Comparison of ENCODE assay signal across 8 cellular contexts in genomic region chr5:172188893-172189692, GRCh38. TPM values are rescaled to one million over a fixed set of nuclear protein-coding genes. Genes with fewer than 3 reads are reported as not detected.
A peak's percentile ranks its signal among the peaks of the same experiment; 100 is the strongest.
DNase-seq lines count a peak whose midpoint lies in the region; ATAC-seq and TF ChIP-seq lines count a peak whose summit lies in the region.

No MANE protein-coding gene starts in this region.

- H3K36me3 ChIP-seq in BE2C (no peaks in the 10 kb centered on the region), IMR-90 (ENCODE audit: control insufficient read depth, insufficient read depth, low read length) (no peaks in the 10 kb centered on the region), mammary epithelial cell (ENCODE audit: insufficient read depth, low read length) (no peaks in the 10 kb centered on the region)

- H3K4me3 ChIP-seq in BE2C (ENCODE audit: low read depth, low read length), result peak overlapping the region; percentile 90; the same call in 1 of the 2 replicates
- peak overlapping the region; percentile 98 for H3K4me3 ChIP-seq in IMR-90 (ENCODE audit: insufficient read depth, low read depth, low read length)
- H3K4me3 ChIP-seq in mammary epithelial cell (replicated peaks in 1 of 3; ENCODE audit: insufficient read depth in 1 of 3, low read depth in 2 of 3, low read length in 3 of 3), result peak overlapping the region in 1 of 3 experiments; percentile 89

- no peak overlapping the region for H3K9ac ChIP-seq in IMR-90 (ENCODE audit: low read depth, low read length)
- H3K9ac ChIP-seq in mammary epithelial cell (ENCODE audit: insufficient read depth, low read length), result no peak overlapping the region

- H2BK20ac ChIP-seq in IMR-90 (ENCODE audit: low read depth, low read length), result no peak overlapping the region

- no peaks in the 10 kb centered on the region for H3K27me3 ChIP-seq in BE2C
- H3K27me3 ChIP-seq in IMR-90 (ENCODE audit: control insufficient read depth, insufficient read depth, low read length), result no peaks in the 10 kb centered on the region
- no peaks in the 10 kb centered on the region for H3K27me3 ChIP-seq in mammary epithelial cell (ENCODE audit: insufficient read depth, low read length)

- H2AK9ac ChIP-seq in IMR-90 (replicated peaks; ENCODE audit: low read depth, low read length, poor library complexity), result peak overlapping the region; percentile 81

- H3K56ac ChIP-seq in IMR-90 (ENCODE audit: extremely low read depth, insufficient read depth, low read length), result peak overlapping the region; percentile 11; the same call in 1 of the 2 replicates

- in situ Hi-C loops in IMR-90 (cut with MboI; ENCODE audit: low sequenced_read_pairs), result loop anchor here (5.0 to 25.0 kb wide), 2 partner anchors 87 to 777 kb away; partner anchors contain the start of gene FGF18
- in situ Hi-C loops in mammary epithelial cell (cut with MboI; ENCODE audit: low sequenced_read_pairs in 2 of 2), result loop anchor here in 1 of 2 donors (5.0 to 25.0 kb wide), 2 partner anchors 77 to 277 kb away; no protein-coding TSS in a partner anchor

- TF ChIP-seq RAD21 in IMR-90 (IDR thresholded peaks at IDR 0.05; ENCODE audit: low read length), result no peak

- peak overlapping the region; percentile 29; the same call in 1 of the 2 replicates for H4K91ac ChIP-seq in IMR-90 (ENCODE audit: insufficient read depth, low read depth, low read length)

- no peaks in the 10 kb centered on the region for H3K27me3 Mint-ChIP-seq in naive thymus-derived CD8-positive, alpha-beta T cell
- no peaks in the 10 kb centered on the region for H3K27me3 Mint-ChIP-seq in activated CD4-positive, alpha-beta memory T cell treated with anti-CD3 and anti-CD28 coated beads for 36 hours

- peaks cover 15 to 34% of the 10 kb centered on the region in 2 experiments; a peak in 3 of 4 replicates for H3K79me1 ChIP-seq in IMR-90 (ENCODE audit: low read depth in 1 of 2, low read length in 2 of 2)

- peaks cover 35% of the 10 kb centered on the region for H3K79me2 ChIP-seq in mammary epithelial cell (ENCODE audit: insufficient read depth, low read length)

- 0 out of 2 replicates have a peak overlapping the region, but pooled peaks have one; percentile 0 for H3K14ac ChIP-seq in IMR-90 (replicated peaks; ENCODE audit: low read depth, low read length)

- no peak overlapping the region for H2BK15ac ChIP-seq in IMR-90 (ENCODE audit: low read depth, low read length)

- no peak overlapping the region for H3K18ac ChIP-seq in IMR-90 (ENCODE audit: low read depth, low read length)

- H3K4ac ChIP-seq in IMR-90 (ENCODE audit: low read depth, low read length), result peak overlapping the region; percentile 47

- intact Hi-C loops in IMR-90 (cut with micrococcal nuclease) (loop anchor here (1.0 to 5.0 kb wide), 6 partner anchors 82 to 772 kb away; partner anchors contain the start of genes FBXW11, FGF18 and UBTD2), mammary epithelial cell (cut with micrococcal nuclease) (loop anchor here (1.0 to 10.0 kb wide), 12 partner anchors 78 to 774 kb away; partner anchors contain the start of genes FGF18, SH3PXD2B and UBTD2)
- intact Hi-C loops in activated CD4-positive, alpha-beta memory T cell treated with anti-CD3 and anti-CD28 coated beads for 36 hours (cut with micrococcal nuclease), result loop anchor here (1.0 to 10.0 kb wide), 12 partner anchors 10 to 1426 kb away; partner anchors contain the start of genes BOD1, CREBRF, FBXW11 and NPM1

- H3K23ac ChIP-seq in IMR-90 (ENCODE audit: low read depth, low read length), result no peak overlapping the region

- H4K5ac ChIP-seq in IMR-90 (ENCODE audit: low read depth, low read length), result no peak overlapping the region; the same call in 1 of the 2 replicates

- no peak overlapping the region for H2BK120ac ChIP-seq in IMR-90 (ENCODE audit: low read depth, low read length)

- DNase-seq in BE2C, result no peak
- DNase-seq in IMR-90, result peak; percentile 38
- no peak for DNase-seq in mammary epithelial cell
- DNase-seq in naive thymus-derived CD8-positive, alpha-beta T cell, result no peak
- no peak for DNase-seq in AML-193 (lab: John Stamatoyannopoulos, UW)
- no peak for DNase-seq in activated CD4-positive, alpha-beta memory T cell treated with anti-CD3 and anti-CD28 coated beads for 36 hours
- no peak for DNase-seq in KG1 (lab: John Stamatoyannopoulos, UW)

- POLR2A ChIA-PET in IMR-90 (lab: Charles Lee; ENCODE audit: unreplicated experiment), result no interaction called here
- POLR2A ChIA-PET in naive thymus-derived CD8-positive, alpha-beta T cell (lab: Charles Lee), result interaction anchor here (0.6 to 12.5 kb wide), 18 partner anchors 10 to 618 kb away, joined by 3 to 721 read pairs (median 4); partner anchors contain the start of gene FBXW11
- POLR2A ChIA-PET in activated CD4-positive, alpha-beta memory T cell treated with anti-CD3 and anti-CD28 coated beads for 36 hours (lab: Charles Lee), result interaction anchor here (0.7 to 6.8 kb wide), 9 partner anchors 13 to 182 kb away, joined by 3 to 166 read pairs (median 4); partner anchors contain the start of gene FBXW11

- H2AFZ ChIP-seq in IMR-90 (replicated peaks; ENCODE audit: low read length, poor library complexity) (peak overlapping the region; percentile 99), mammary epithelial cell (ENCODE audit: low read depth, low read length) (peak overlapping the region; percentile 92)

- dilution Hi-C loops in IMR-90 (cut with HindIII; ENCODE audit: low sequenced_read_pairs, unreplicated experiment) (no loop called here), mammary epithelial cell (cut with HindIII; ENCODE audit: low sequenced_read_pairs) (no loop called here)

- H3K9me3 ChIP-seq in BE2C, result no peaks in the 10 kb centered on the region
- no peaks in the 10 kb centered on the region for H3K9me3 ChIP-seq in IMR-90 (ENCODE audit: control insufficient read depth, insufficient read depth, low read length)
- H3K9me3 ChIP-seq in mammary epithelial cell (replicated peaks; ENCODE audit: insufficient read depth, low read length), result no peaks in the 10 kb centered on the region

- TF ChIP-seq CTCF in BE2C (IDR thresholded peaks at IDR 0.05; ENCODE audit: low read depth, low read length), result no peak
- TF ChIP-seq CTCF in IMR-90 (conservative IDR thresholded peaks at IDR 0.05; ENCODE audit: low read depth, low read length), result no peak
- TF ChIP-seq CTCF in mammary epithelial cell (conservative IDR thresholded peaks at IDR 0.05 in 1 of 2, IDR thresholded peaks at IDR 0.05 in 1 of 2; ENCODE audit: extremely low read depth in 1 of 2, insufficient read depth in 1 of 2, low read depth in 1 of 2, low read length in 2 of 2), result no peak

- no peak for ATAC-seq in IMR-90 (ENCODE audit: low read depth)
- ATAC-seq in naive thymus-derived CD8-positive, alpha-beta T cell, result no peak
- no peak for ATAC-seq in GM19463 (IDR thresholded peaks at IDR 0.05; ENCODE audit: unreplicated experiment)

- no peak overlapping the region for H3K27ac ChIP-seq in IMR-90 (ENCODE audit: insufficient read depth, low read length)
- no peak overlapping the region for H3K27ac ChIP-seq in mammary epithelial cell (ENCODE audit: insufficient read depth, low read depth, low read length)

- no peak overlapping the region for H2BK5ac ChIP-seq in IMR-90 (ENCODE audit: low read depth, low read length, poor library complexity, severe bottlenecking)

- H3K4me3 Mint-ChIP-seq in naive thymus-derived CD8-positive, alpha-beta T cell, result peak overlapping the region in 7 of 10 donors; percentile 82 to 100 (median 98)
- no peak overlapping the region for H3K4me3 Mint-ChIP-seq in activated CD4-positive, alpha-beta memory T cell treated with anti-CD3 and anti-CD28 coated beads for 36 hours

- peaks cover 2 to 5% (median 5%) of the 10 kb centered on the region in 3 donors for H3K36me3 Mint-ChIP-seq in naive thymus-derived CD8-positive, alpha-beta T cell
- H3K36me3 Mint-ChIP-seq in activated CD4-positive, alpha-beta memory T cell treated with anti-CD3 and anti-CD28 coated beads for 36 hours, result peaks cover 18% of the 10 kb centered on the region

- peak overlapping the region in 5 of 10 donors; percentile 36 to 95 (median 56) for H3K27ac Mint-ChIP-seq in naive thymus-derived CD8-positive, alpha-beta T cell
- H3K27ac Mint-ChIP-seq in activated CD4-positive, alpha-beta memory T cell treated with anti-CD3 and anti-CD28 coated beads for 36 hours, result no peak overlapping the region

- peaks cover 6% of the 10 kb centered on the region for H3K9me1 ChIP-seq in IMR-90 (ENCODE audit: insufficient read depth, low read length)

- 39% methylated on average over 7 of the region's 30 CpGs; no CpG with 5 or more reads in 1 of the 2 experiments for WGBS in IMR-90 (ENCODE audit: extremely low coverage in 2 of 2, insufficient read length in 1 of 2), 2 experiments
- WGBS in mammary epithelial cell (ENCODE audit: low coverage, missing lambda C conversion rate), result 56% methylated on average over 28 of the region's 30 CpGs

- H2AK5ac ChIP-seq in IMR-90 (ENCODE audit: low read depth, low read length), result no peak overlapping the region

- H3K4me1 ChIP-seq in BE2C, result no peaks in the 10 kb centered on the region
- peaks cover 11% of the 10 kb centered on the region for H3K4me1 ChIP-seq in IMR-90 (ENCODE audit: control insufficient read depth, insufficient read depth, low read length)
- peaks cover 12% of the 10 kb centered on the region for H3K4me1 ChIP-seq in mammary epithelial cell (ENCODE audit: insufficient read depth, low read length)

- no peak for TF ChIP-seq POLR2A in IMR-90 (IDR thresholded peaks at IDR 0.05; ENCODE audit: low read depth, low read length)

- BruUV-seq in IMR-90 (replicated peaks; lab: Mats Ljungman, UMichigan) (no TSS peak), mammary epithelial cell (replicated peaks; lab: Mats Ljungman, UMichigan) (no TSS peak)

- H3K9me3 Mint-ChIP-seq in naive thymus-derived CD8-positive, alpha-beta T cell, result no peaks in the 10 kb centered on the region
- H3K9me3 Mint-ChIP-seq in activated CD4-positive, alpha-beta memory T cell treated with anti-CD3 and anti-CD28 coated beads for 36 hours, result no peaks in the 10 kb centered on the region

- CTCF ChIA-PET in IMR-90 (lab: Yijun Ruan, JAX), result interaction anchor here (0.5 to 1.4 kb wide), 13 partner anchors 9 to 591 kb away, joined by 3 to 7 read pairs (median 3); partner anchors contain the start of gene FBXW11
- CTCF ChIA-PET in mammary epithelial cell (lab: Charles Lee; ENCODE audit: low non-redundant PET), result interaction anchor here (0.5 to 1.4 kb wide), 2 partner anchors 58 to 94 kb away, joined by 4 to 6 read pairs; no protein-coding TSS in a partner anchor
- CTCF ChIA-PET in activated CD4-positive, alpha-beta memory T cell treated with anti-CD3 and anti-CD28 coated beads for 36 hours (lab: Charles Lee), result interaction anchor here (0.6 to 10.9 kb wide), 40 partner anchors 10 to 282 kb away, joined by 3 to 142 read pairs (median 6); partner anchors contain the start of genes FBXW11 and UBTD2

- peak overlapping the region; percentile 80; the same call in 1 of the 2 replicates for H3K4me2 ChIP-seq in IMR-90 (ENCODE audit: low read depth, low read length)
- peak overlapping the region; percentile 93 for H3K4me2 ChIP-seq in mammary epithelial cell (ENCODE audit: insufficient read depth, low read depth, low read length)

- peak overlapping the region in 1 of 2 experiments; percentile 17; a peak in 1 of 4 replicates for H4K8ac ChIP-seq in IMR-90 (ENCODE audit: low read depth in 2 of 2, low read length in 2 of 2)

- H4K20me1 ChIP-seq in IMR-90 (ENCODE audit: insufficient read depth, low read length) (peaks cover 4% of the 10 kb centered on the region), mammary epithelial cell (ENCODE audit: insufficient read depth, low read length) (no peaks in the 10 kb centered on the region)

- H3K4me1 Mint-ChIP-seq in naive thymus-derived CD8-positive, alpha-beta T cell, result peaks cover 13 to 30% (median 22%) of the 10 kb centered on the region in 4 donors
- peaks cover 16% of the 10 kb centered on the region for H3K4me1 Mint-ChIP-seq in activated CD4-positive, alpha-beta memory T cell treated with anti-CD3 and anti-CD28 coated beads for 36 hours (ENCODE audit: low read depth)

RNA-seq across cellular contexts. Expression of gene STK10, which starts 1.1 kb away (rescaled TPM):
- 16.7 TPM for polyA plus RNA-seq in BE2C (2012; ENCODE audit: insufficient read depth, insufficient read length, low read depth)
- total RNA-seq in IMR-90 (2012; rRNA removed) (15.4 and 16.4 TPM in 2 replicates), mammary epithelial cell (10 to 100 TPM; 50.8 to 65.0 TPM)
- polyA plus RNA-seq in IMR-90 (2012; rRNA removed) (17.8 and 18.5 TPM in 2 replicates), mammary epithelial cell (18.8 TPM)
- 8.9 and 15.5 TPM in 2 replicates for polyA plus RNA-seq in IMR-90 (2012; cell fraction: cytosol; rRNA removed)
- polyA plus RNA-seq in IMR-90 (2012; cell fraction: nucleus; rRNA removed; ENCODE audit: low replicate concordance), result 49.7 and 83.4 TPM in 2 replicates
- 65.2 TPM for polyA minus RNA-seq in mammary epithelial cell
- 100 to 1,000 TPM; 351 to 360 TPM for total RNA-seq in naive thymus-derived CD8-positive, alpha-beta T cell
- 100 to 1,000 TPM in 1 of 3 donors, 10 to 100 TPM in 2; 44.6 to 128 (median 62.1) TPM for polyA plus RNA-seq in naive thymus-derived CD8-positive, alpha-beta T cell
- 100 to 1,000 TPM in 1 of 2 experiments, 10 to 100 TPM in 1; 98.2 to 104 TPM for total RNA-seq in activated CD4-positive, alpha-beta memory T cell treated with anti-CD3 and anti-CD28 coated beads for 36 hours

RNA-seq across cellular contexts. Expression of gene EFCAB9, which starts 4.9 kb away (rescaled TPM):
- not detected for polyA plus RNA-seq in BE2C (2012; ENCODE audit: insufficient read depth, insufficient read length, low read depth)
- total RNA-seq in IMR-90 (2012; rRNA removed) (not detected in 2 replicates), mammary epithelial cell (not detected)
- polyA plus RNA-seq in IMR-90 (2012; rRNA removed) (not detected in 2 replicates), mammary epithelial cell (not detected)
- polyA plus RNA-seq in IMR-90 (2012; cell fraction: cytosol; rRNA removed), result not detected in 2 replicates
- polyA plus RNA-seq in IMR-90 (2012; cell fraction: nucleus; rRNA removed; ENCODE audit: low replicate concordance), result not detected in 2 replicates
- not detected for polyA minus RNA-seq in mammary epithelial cell
- not detected for total RNA-seq in naive thymus-derived CD8-positive, alpha-beta T cell
- polyA plus RNA-seq in naive thymus-derived CD8-positive, alpha-beta T cell, result not detected
- not detected for total RNA-seq in activated CD4-positive, alpha-beta memory T cell treated with anti-CD3 and anti-CD28 coated beads for 36 hours
